Comparison of ENCODE assay signal across 1 cellular context in genomic region chr5:7705736-7706135, GRCh38.
TF ChIP-seq lines count a peak whose summit lies in the region.

No MANE protein-coding gene starts in this region.

TF ChIP-seq in GM23338, 12 proteins besides CTCF, POLR2A, EP300 and RAD21 (continued from another document):
- TF ChIP-seq REST (IDR thresholded peaks at IDR 0.05; ENCODE audit: unreplicated experiment) (no peak), POLR2AphosphoS5 (IDR thresholded peaks at IDR 0.05; ENCODE audit: low read depth) (no peak), EZH2 (IDR thresholded peaks at IDR 0.05; ENCODE audit: low read depth, unreplicated experiment) (no peak), ETS1 (IDR thresholded peaks at IDR 0.05) (no peak), ZNF331 (CRISPR knock-in tag; IDR thresholded peaks at IDR 0.05; ENCODE audit: low read depth) (no peak), ZNF114 (CRISPR knock-in tag; IDR thresholded peaks at IDR 0.05) (no peak), STAT1 (IDR thresholded peaks at IDR 0.05; ENCODE audit: unreplicated experiment) (no peak), NANOG (IDR thresholded peaks at IDR 0.05; ENCODE audit: borderline replicate concordance) (no peak), ZNF462 (CRISPR knock-in tag; IDR thresholded peaks at IDR 0.05) (no peak)
